ENCODE assay signal across 2 cellular contexts in the genomic region with DNA sequence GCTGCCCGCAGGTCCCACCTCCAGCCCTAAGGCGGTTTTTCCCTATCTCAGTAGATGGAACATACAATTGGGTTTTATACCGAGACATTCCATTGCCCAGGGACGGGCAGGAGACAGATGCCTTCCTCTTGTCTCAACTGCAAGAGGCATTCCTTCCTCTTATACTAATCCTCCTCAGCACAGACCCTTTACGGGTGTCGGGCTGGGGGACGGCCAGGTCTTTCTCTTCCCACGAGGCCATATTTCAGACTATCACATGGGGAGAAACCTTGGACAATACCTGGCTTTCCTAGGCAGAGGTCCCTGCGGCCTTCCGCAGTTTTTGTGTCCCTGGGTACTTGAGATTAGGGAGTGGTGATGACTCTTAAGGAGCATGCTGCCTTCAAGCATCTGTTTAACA. TPM values are rescaled to one million over a fixed set of nuclear protein-coding genes. Genes with fewer than 3 reads are reported as not detected.
"Had no signal": no experiment of that assay in that cellular context is flagged by ENCODE, and none has a peak within 500 bp of the region (broad histone marks: within the 10 kb centered on the region; RNA-seq: fewer than 3 reads in every experiment).

No MANE protein-coding gene starts in this region.

RNA-seq across cellular contexts. Expression of gene CILP, which starts 15.6 kb away (rescaled TPM):
- total RNA-seq: MCF 10A, NCI-H460 had no signal
